In genomic region chr13:46180393-46180792, GRCh38 we compare ENCODE assay signal across 10 cellular contexts. TPM values are rescaled to one million over a fixed set of nuclear protein-coding genes. Genes with fewer than 3 reads are reported as not detected.
A peak's percentile ranks its signal among the peaks of the same experiment; 100 is the strongest.
DNase-seq lines count a peak whose midpoint lies in the region; ATAC-seq and TF ChIP-seq lines count a peak whose summit lies in the region.
"Had no signal": no experiment of that assay in that cellular context is flagged by ENCODE, and none has a peak within 500 bp of the region (broad histone marks: within the 10 kb centered on the region; RNA-seq: fewer than 3 reads in every experiment).

No MANE protein-coding gene starts in this region.

- no peak for TF ChIP-seq EP300 in upper lobe of left lung (IDR thresholded peaks at IDR 0.05)

- peak overlapping the region; percentile 90 to 93 for H3K27ac Mint-ChIP-seq in T-cell

- ATAC-seq in Right ventricle myocardium superior (ENCODE audit: poor library complexity) (no peak), T-cell (replicated peaks in 1 of 4) (no peak), left lung (no peak), upper lobe of left lung (ENCODE audit: low FRiP score in 2 of 2) (no peak), GM21723 (IDR thresholded peaks at IDR 0.05; ENCODE audit: unreplicated experiment) (no peak)

- H3K36me3 ChIP-seq in left ventricle myocardium inferior: no peaks in the 10 kb centered on the region
- H3K36me3 ChIP-seq in left lung: no peaks in the 10 kb centered on the region
- H3K36me3 ChIP-seq in upper lobe of left lung: no peaks in the 10 kb centered on the region

- H3K27me3 Mint-ChIP-seq in T-cell: no peaks in the 10 kb centered on the region

- POLR2A ChIA-PET in T-cell (lab: Charles Lee): interaction anchor here (0.6 to 2.8 kb wide), 5 partner anchors 8 to 19 kb away, joined by 3 to 26 read pairs (median 4); no protein-coding TSS in a partner anchor

- H3K36me3 Mint-ChIP-seq in T-cell: peaks cover 12% of the 10 kb centered on the region

- peaks cover 22% of the 10 kb centered on the region for H3K27me3 ChIP-seq in left ventricle myocardium inferior (ENCODE audit: low read depth)
- no peaks in the 10 kb centered on the region for H3K27me3 ChIP-seq in left lung
- no peaks in the 10 kb centered on the region for H3K27me3 ChIP-seq in upper lobe of left lung

- H3K4me1 ChIP-seq in left ventricle myocardium inferior (no peaks in the 10 kb centered on the region), left lung (peaks cover 0 to 50% of the 10 kb centered on the region in 2 donors), upper lobe of left lung (peaks cover 0 to 14% (median 6%) of the 10 kb centered on the region in 4 donors)

- intact Hi-C loops in left ventricle myocardium inferior (cut with micrococcal nuclease) (no loop called here), Right ventricle myocardium superior (cut with DNase I) (no loop called here), left lung (cut with DNase I) (no loop called here)

- H3K9me3 ChIP-seq in left ventricle myocardium inferior (replicated peaks): no peaks in the 10 kb centered on the region
- H3K9me3 ChIP-seq in left lung: no peaks in the 10 kb centered on the region
- no peaks in the 10 kb centered on the region for H3K9me3 ChIP-seq in upper lobe of left lung

- DNase-seq in left ventricle myocardium inferior (no peak), Right ventricle myocardium superior (no peak), T-cell (no peak), left lung (no peak), upper lobe of left lung (no peak), RKO (ENCODE audit: low spot score) (no peak), HuH-7.5 (ENCODE audit: low spot score) (no peak)
- DNase-seq: C1 segment of cervical spinal cord, NCI-H510A treated with DMSO at 0.1 percent for 48 hours had no signal

- H3K4me1 Mint-ChIP-seq in T-cell: peaks cover 72 to 85% (median 79%) of the 10 kb centered on the region in 3 donors

- peak overlapping the region; percentile 90 to 99 (median 94) for H3K4me3 Mint-ChIP-seq in T-cell

- no peaks in the 10 kb centered on the region for H3K9me3 Mint-ChIP-seq in T-cell

- WGBS in upper lobe of left lung, 2 donors: 67 to 78% methylated on average over 2 of the region's 2 CpGs

- CTCF ChIA-PET in T-cell (lab: Charles Lee): interaction anchor here (0.6 to 6.6 kb wide), 6 partner anchors 8 to 116 kb away, joined by 3 to 54 read pairs (median 3); no protein-coding TSS in a partner anchor

- TF ChIP-seq POLR2A in upper lobe of left lung (IDR thresholded peaks at IDR 0.05): no peak

- peak overlapping the region; percentile 27 for H3K27ac ChIP-seq in left ventricle myocardium inferior (replicated peaks)
- peak overlapping the region; percentile 45 to 93 for H3K27ac ChIP-seq in left lung
- H3K27ac ChIP-seq in upper lobe of left lung: peak overlapping the region; percentile 52 to 84 (median 77)

- H3K4me3 ChIP-seq in left ventricle myocardium inferior (peak overlapping the region; percentile 43), left lung (peak overlapping the region in 1 of 2 donors; percentile 52), upper lobe of left lung (peak overlapping the region in 3 of 4 donors; percentile 34 to 46 (median 44))

- TF ChIP-seq CTCF in left ventricle myocardium inferior (IDR thresholded peaks at IDR 0.05; ENCODE audit: borderline replicate concordance) (no peak), left lung (IDR thresholded peaks at IDR 0.05) (no peak), upper lobe of left lung (IDR thresholded peaks at IDR 0.05) (no peak)

RNA-seq across cellular contexts. Expression of gene LCP1, which starts 1.6 kb away (rescaled TPM):
- total RNA-seq in left ventricle myocardium inferior: 14.1 TPM
- total RNA-seq in Right ventricle myocardium superior: 20.5 TPM
- 100 to 1,000 TPM; 338 to 574 (median 413) TPM for total RNA-seq in T-cell
- total RNA-seq in left lung: 100 to 1,000 TPM; 119 to 401 TPM
- 100 to 1,000 TPM in 4 of 6 donors, 10 to 100 TPM in 2; 72.3 to 331 (median 129) TPM for total RNA-seq in upper lobe of left lung

RNA-seq across cellular contexts. Expression of gene LRRC63, which starts 31.3 kb away (rescaled TPM):
- total RNA-seq in left ventricle myocardium inferior: not detected
- total RNA-seq in Right ventricle myocardium superior: not detected
- total RNA-seq in T-cell: under 1 TPM; 0.43 to 0.82 (median 0.54) TPM
- under 1 TPM; 0.35 to 0.65 TPM for total RNA-seq in left lung
- 1 to 10 TPM in 2 of 6 donors, under 1 TPM in 3, not detected in 1; 0.33 to 3.1 (median 0.66) TPM for total RNA-seq in upper lobe of left lung

Comparison
In these comparisons a context has a peak if more than half of its experiments do, and no peak if none do; other contexts are left out.
1. H3K27ac ChIP-seq: peak in every context shown above with its lines; median percentile 77 in upper lobe of left lung; 69 in left lung; 27 in left ventricle myocardium inferior.